Comparison of ENCODE assay signal across 6 cellular contexts in genomic region chr22:42874010-42874409, GRCh38.
"Had no signal": no experiment of that assay in that cellular context is flagged by ENCODE, and none has a peak within 500 bp of the region (broad histone marks: within the 10 kb centered on the region; RNA-seq: fewer than 3 reads in every experiment).

No MANE protein-coding gene starts in this region.

- H3K4me3 ChIP-seq: GM12878 had no signal

- FAIRE-seq: G401.6, GM12878, GM12892, GM18507, GM19239 had no signal

- DNase-seq: GF-D8 had no signal

- ATAC-seq: GM12878 had no signal
